26 cellular contexts compared by ENCODE assay signal in the genomic region with DNA sequence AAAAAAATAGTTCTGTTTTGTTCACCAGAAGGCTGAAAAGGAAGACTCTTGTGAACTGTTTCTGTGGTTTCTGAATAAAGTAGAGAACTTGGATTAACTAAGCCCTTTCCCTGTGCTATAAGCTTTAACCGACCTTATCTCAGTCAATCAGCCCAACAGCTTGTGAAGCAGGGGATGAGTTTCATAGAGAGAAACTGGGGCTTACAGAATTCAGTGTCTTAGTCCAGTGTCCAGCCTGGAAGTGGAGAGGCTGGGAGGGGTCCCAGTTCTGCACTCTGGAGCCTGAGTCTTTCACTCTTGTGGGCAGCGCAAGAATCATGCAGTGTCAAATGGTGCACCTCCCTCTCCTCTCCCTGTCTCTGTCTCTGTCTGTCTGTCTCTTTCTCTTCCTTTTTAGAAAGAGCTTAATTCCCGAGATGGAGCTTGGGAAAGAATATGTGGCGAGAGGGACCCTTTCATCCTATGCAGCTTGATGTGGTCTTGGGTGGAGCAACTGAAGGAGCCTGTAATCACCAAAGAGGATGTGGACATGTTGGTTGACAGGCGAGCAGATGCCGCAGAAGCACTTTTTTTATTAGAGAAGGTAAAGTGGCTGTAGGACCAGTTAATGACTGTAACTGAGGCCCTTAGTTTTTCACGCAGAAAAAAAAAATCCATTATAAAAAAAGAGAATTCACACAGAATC.
"Had no signal": no experiment of that assay in that cellular context is flagged by ENCODE, and none has a peak within 500 bp of the region (broad histone marks: within the 10 kb centered on the region; RNA-seq: fewer than 3 reads in every experiment).

No MANE protein-coding gene starts in this region.

- H3K4me3 ChIP-seq: SJSA1 had no signal

- ATAC-seq: activated CD8-positive, alpha-beta memory T cell treated with anti-CD3 and anti-CD28 coated beads, Interleukin-2, amount 10 ng/mL, durations not matched to agents 7 days and 5 days; activated naive CD4-positive, alpha-beta T cell treated with anti-CD3 and anti-CD28 coated beads, Interleukin-2, amount 50 U/mL, for 72 hours; activated T-cell treated with anti-CD3 and anti-CD28 coated beads, Interleukin-2, amount 50 U/mL, for 4 hours; PC-3; SK-N-SH treated with all-trans-retinoic acid at 6 μM for 48 hours; T-helper 17 cell had no signal

- DNase-seq: activated B cell treated with CpG ODN at 0.5 μM for 24 hours; activated CD4-positive, alpha-beta T cell treated with anti-CD3 and anti-CD28 coated beads for 1 hour; activated CD4-positive, alpha-beta T cell treated with anti-CD3 and anti-CD28 coated beads, Interleukin-2, amount 10 ng/mL, durations not matched to agents 24 days and 14 days; activated CD4-positive, alpha-beta T cell treated with anti-CD3 and anti-CD28 coated beads, Interleukin-2, amount 50 U/mL, for 48 hours; activated CD8-positive, alpha-beta memory T cell treated with anti-CD3 and anti-CD28 coated beads, Interleukin-2, amount 10 ng/mL, durations not matched to agents 7 days and 5 days; activated effector memory CD4-positive, alpha-beta T cell treated with anti-CD3 and anti-CD28 coated beads, Interleukin-2, amount 50 U/mL, for 16 hours; activated naive CD4-positive, alpha-beta T cell treated with Interleukin-2 at 50 U/mL for 16 hours; activated T-cell treated with anti-CD3 and anti-CD28 coated beads, Interleukin-2, amount 50 U/mL, for 4 hours; anterior cingulate cortex; cerebellar nuclear complex; Karpas-422; NCI-H1048; NCI-H1930; NCI-H2107; NCI-H2171 treated with DMSO at 0.1 percent for 48 hours; NCI-H226; NCI-H526; NCI-H774; NK-92 treated with Interleukin-12 subunit alpha and Interleukin-12 subunit beta, amount 100 ng/mL, for 24 hours; PC-3; SHP77; T-helper 17 cell; T-helper 9 cell had no signal

- H3K9me3 ChIP-seq: SJSA1 had no signal

- H3K36me3 ChIP-seq: SJSA1 had no signal

- H3K27ac ChIP-seq: SJSA1 had no signal

- H3K27me3 ChIP-seq: SJSA1 had no signal
